In the genomic region with DNA sequence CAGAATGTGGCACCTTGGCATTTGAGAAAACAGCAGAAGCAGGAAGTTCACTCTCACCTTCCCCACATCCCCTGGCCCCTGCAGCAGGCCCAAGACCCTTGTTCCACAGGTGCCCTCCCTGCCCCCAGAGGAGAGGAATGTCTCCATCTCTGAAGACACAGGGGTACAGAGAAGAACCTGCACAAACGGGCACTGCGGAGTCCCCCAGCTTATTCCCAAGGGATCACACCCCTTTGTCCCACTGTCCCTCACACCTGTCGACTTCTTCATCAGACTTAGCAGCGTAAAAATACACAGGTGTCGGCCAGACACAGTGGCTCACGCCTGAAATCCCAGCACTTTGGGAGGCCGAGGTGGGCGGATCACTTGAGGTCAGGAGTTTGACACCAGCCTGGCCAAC, we compare ENCODE assay signal across 21 cellular contexts.
"Had no signal": no experiment of that assay in that cellular context is flagged by ENCODE, and none has a peak within 500 bp of the region (broad histone marks: within the 10 kb centered on the region; RNA-seq: fewer than 3 reads in every experiment).

No MANE protein-coding gene starts in this region.

- H3K27ac ChIP-seq: SK-N-MC had no signal

- H3K27me3 Mint-ChIP-seq: brain had no signal

- H3K4me3 Mint-ChIP-seq: activated T-cell treated with anti-CD3 and anti-CD28 coated beads, Interleukin-2, amount 50 U/mL, for 24 hours had no signal

- H3K36me3 Mint-ChIP-seq: activated naive CD8-positive, alpha-beta T cell; brain; T-cell had no signal

- H3K4me3 ChIP-seq: SK-N-MC had no signal

- H3K27ac Mint-ChIP-seq: activated CD8-positive, alpha-beta T cell treated with anti-CD3 and anti-CD28 coated beads for 36 hours; activated naive CD8-positive, alpha-beta T cell; activated T-cell treated with anti-CD3 and anti-CD28 coated beads, Interleukin-2, amount 50 U/mL, for 24 hours; T-cell had no signal

- ATAC-seq: activated CD4-positive, CD25-positive, alpha-beta regulatory T cell treated with anti-CD3 and anti-CD28 coated beads, Interleukin-2, amount 50 U/mL, for 24 hours; Right ventricle myocardium inferior; T-cell had no signal

- H3K9me3 Mint-ChIP-seq: activated CD8-positive, alpha-beta T cell treated with anti-CD3 and anti-CD28 coated beads for 36 hours; activated T-cell treated with anti-CD3 and anti-CD28 coated beads, Interleukin-2, amount 50 U/mL, for 24 hours; brain; central memory CD8-positive, alpha-beta T cell; T-cell had no signal

- DNase-seq: activated CD4-positive, alpha-beta T cell treated with anti-CD3 and anti-CD28 coated beads for 4 hours; activated effector memory CD4-positive, alpha-beta T cell treated with anti-CD3 and anti-CD28 coated beads, Interleukin-2, amount 50 U/mL, for 16 hours; activated naive CD4-positive, alpha-beta T cell treated with Interleukin-2 at 50 U/mL for 16 hours; activated T-cell treated with anti-CD3 and anti-CD28 coated beads, Interleukin-2, amount 50 U/mL, for 24 hours; amygdala; MM.1S; NCI-H1105; NCI-H1436; NCI-H1694 treated with DMSO at 0.1 percent for 48 hours; NCI-H2029 treated with DMSO at 0.1 percent for 48 hours; NCI-H510A; NCI-H526 treated with DMSO at 0.1 percent for 48 hours; NCI-H82; T-cell had no signal
